Comparison of ENCODE assay signal across 24 cellular contexts in genomic region chr19:56092685-56093631, GRCh38. TPM values are rescaled to one million over a fixed set of nuclear protein-coding genes. Genes with fewer than 3 reads are reported as not detected.
A peak's percentile ranks its signal among the peaks of the same experiment; 100 is the strongest.
DNase-seq lines count a peak whose midpoint lies in the region; ATAC-seq, FAIRE-seq and TF ChIP-seq lines count a peak whose summit lies in the region.
"Had no signal": no experiment of that assay in that cellular context is flagged by ENCODE, and none has a peak within 500 bp of the region (broad histone marks: within the 10 kb centered on the region; RNA-seq: fewer than 3 reads in every experiment).

No MANE protein-coding gene starts in this region.

- TF ChIP-seq RAD21 in GM12878 (IDR thresholded peaks at IDR 0.05; ENCODE audit: insufficient read depth, low read depth, low read length) = no peak

- no peaks in the 10 kb centered on the region; the same call in 1 of the 2 replicates for H3K79me2 ChIP-seq in GM12878 (ENCODE audit: control insufficient read depth, insufficient read depth, low read length)

- DNase-seq in CD4-positive, alpha-beta memory T cell = no peak
- DNase-seq in GM12878 (ENCODE audit: low read depth, low spot score) (no peak), kidney (peak; percentile 18), NCI-H345 treated with DMSO at 0.1 percent for 48 hours (lab: John Stamatoyannopoulos, UW; ENCODE audit: unreplicated experiment) (no peak), HCEC 1CT (no peak), NCI-H2196 treated with DMSO at 0.1 percent for 48 hours (lab: John Stamatoyannopoulos, UW; ENCODE audit: unreplicated experiment) (no peak)
- DNase-seq: activated CD4-positive, alpha-beta T cell treated with anti-CD3 and anti-CD28 coated beads for 48 hours; activated naive CD4-positive, alpha-beta T cell treated with anti-CD3 and anti-CD28 coated beads, Interleukin-2, amount 50 U/mL, for 16 hours; anterior cingulate cortex; C1 segment of cervical spinal cord; caudate nucleus; DMS 273 treated with DMSO at 0.1 percent for 48 hours; islet precursor cell; SK-N-SH; stomach; T-helper 2 cell had no signal

- no peak for ATAC-seq in GM12878
- no peak for ATAC-seq in GM21526 (IDR thresholded peaks at IDR 0.05; ENCODE audit: low FRiP score, unreplicated experiment)
- ATAC-seq: sciatic nerve had no signal

- H3K4me2 ChIP-seq in GM12878 (ENCODE audit: control insufficient read depth, insufficient read depth) = no peak overlapping the region
- H3K4me2 ChIP-seq: SK-N-SH had no signal

- no peaks in the 10 kb centered on the region for H3K36me3 ChIP-seq in CD4-positive, alpha-beta memory T cell (ENCODE audit: insufficient read depth, low read length)
- peaks cover 8 to 43% of the 10 kb centered on the region in 2 experiments; a peak in 2 of 3 replicates for H3K36me3 ChIP-seq in HEK293 (ENCODE audit: control insufficient read depth in 2 of 2, insufficient read depth in 1 of 2, low read length in 2 of 2)
- peaks cover 10 to 17% of the 10 kb centered on the region in 2 experiments; a peak in 3 of 4 replicates for H3K36me3 ChIP-seq in GM12878 (ENCODE audit: control insufficient read depth in 2 of 2, insufficient read depth in 2 of 2, low read length in 1 of 2)
- H3K36me3 ChIP-seq in kidney (ENCODE audit: control insufficient read depth in 1 of 2, insufficient read depth in 2 of 2, low read length in 2 of 2) = peaks cover 4 to 6% of the 10 kb centered on the region in 2 donors

- no peaks in the 10 kb centered on the region for H4K20me1 ChIP-seq in GM12878 (ENCODE audit: control insufficient read depth, insufficient read depth)

- peaks cover 37 to 39% of the 10 kb centered on the region in 2 donors for H3K36me3 Mint-ChIP-seq in CD4-positive, alpha-beta memory T cell

- 96% methylated on average over 32 of the region's 32 CpGs for WGBS in GM12878 (ENCODE audit: insufficient coverage, insufficient replicate concordance, low lambda C conversion rate, missing lambda C conversion rate)

- H3K27ac ChIP-seq in CD4-positive, alpha-beta memory T cell (ENCODE audit: low read depth, low read length) = no peak overlapping the region
- H3K27ac ChIP-seq in HEK293 (ENCODE audit: extremely low read depth, low read depth, low read length) (no peak overlapping the region), GM12878 (ENCODE audit: control insufficient read depth, insufficient read depth) (no peak overlapping the region), kidney (ENCODE audit: low read depth in 2 of 2, low read length in 2 of 2) (no peak overlapping the region)
- H3K27ac ChIP-seq: stomach had no signal

- intact Hi-C loops in CD4-positive, alpha-beta memory T cell (cut with micrococcal nuclease) = no loop called here
- intact Hi-C loops in GM12878 (cut with micrococcal nuclease; ENCODE audit: unreplicated experiment) = no loop called here
- intact Hi-C loops in kidney (cut with DNase I) = loop anchor here (10.0 kb wide), 1 partner anchor 242 kb away; no protein-coding TSS in a partner anchor

- SMC1A ChIA-PET in GM12878 (lab: Charles Lee; ENCODE audit: uncharacterized antibody, unreplicated experiment) = no interaction called here

- no peak overlapping the region for H3K4me3 ChIP-seq in CD4-positive, alpha-beta memory T cell (ENCODE audit: low read length in 2 of 2)
- no peak overlapping the region for H3K4me3 ChIP-seq in HEK293 (ENCODE audit: low read depth, low read length)
- no peak overlapping the region for H3K4me3 ChIP-seq in GM12878
- no peak overlapping the region for H3K4me3 ChIP-seq in kidney (ENCODE audit: low read length in 2 of 2)
- H3K4me3 ChIP-seq: lung, stomach, tibial nerve had no signal

- H3K9me3 Mint-ChIP-seq in CD4-positive, alpha-beta memory T cell = no peaks in the 10 kb centered on the region
- H3K9me3 Mint-ChIP-seq: activated T-helper 1 cell treated with anti-CD3 and anti-CD28 coated beads, Interleukin-12 subunit alpha, Interleukin-12 subunit beta, Interleukin-2, Interleukin-4 antibody, amounts not matched to agents 30 ng/mL and 10 ng/mL and 1 ng/mL, durations not matched to agents 14 hours and 24 hours and 36 hours had no signal

- H3K4me3 Mint-ChIP-seq in CD4-positive, alpha-beta memory T cell = no peak overlapping the region
- H3K4me3 Mint-ChIP-seq: activated T-helper 1 cell treated with anti-CD3 and anti-CD28 coated beads, Interleukin-12 subunit alpha, Interleukin-12 subunit beta, Interleukin-2, Interleukin-4 antibody, amounts not matched to agents 30 ng/mL and 10 ng/mL and 1 ng/mL, durations not matched to agents 14 hours and 24 hours and 36 hours had no signal

- H2AFZ ChIP-seq in GM12878 (ENCODE audit: control insufficient read depth, low read depth, low read length) = no peak overlapping the region

- CTCF ChIA-PET in CD4-positive, alpha-beta memory T cell (lab: Charles Lee; ENCODE audit: partially characterized antibody) = no interaction called here
- CTCF ChIA-PET in HEK293 (lab: Yijun Ruan, JAX) = no interaction called here
- CTCF ChIA-PET in GM12878 (lab: Yijun Ruan, JAX) = no interaction called here

- H3K9ac ChIP-seq in GM12878 (ENCODE audit: control insufficient read depth, insufficient read depth, low read length) (no peak overlapping the region), kidney (ENCODE audit: low read length in 2 of 2) (no peak overlapping the region)
- H3K9ac ChIP-seq: SK-N-SH had no signal

- RAD21 ChIA-PET in GM12878 (lab: Charles Lee; ENCODE audit: unreplicated experiment) = no interaction called here

- H3K4me1 Mint-ChIP-seq in CD4-positive, alpha-beta memory T cell = peaks cover 3 to 20% (median 16%) of the 10 kb centered on the region in 4 donors

- H3K27me3 ChIP-seq in CD4-positive, alpha-beta memory T cell (ENCODE audit: insufficient read depth, low read length) = no peaks in the 10 kb centered on the region
- no peaks in the 10 kb centered on the region for H3K27me3 ChIP-seq in GM12878 (replicated peaks in 1 of 2; ENCODE audit: control insufficient read depth in 2 of 2, insufficient read depth in 2 of 2, low read length in 1 of 2)
- H3K27me3 ChIP-seq: stomach, tibial nerve had no signal

- H3K27me3 Mint-ChIP-seq in CD4-positive, alpha-beta memory T cell = no peaks in the 10 kb centered on the region

- 0 out of 2 replicates have a peak, but pooled peaks have one; percentile 30 for TF ChIP-seq POLR2A in GM12878 (IDR thresholded peaks at IDR 0.05; ENCODE audit: low read depth, low read length)

- TF ChIP-seq CTCF in HEK293 (tag by site-specific recombination; IDR thresholded peaks at IDR 0.05) (no peak), GM12878 (IDR thresholded peaks at IDR 0.05 in 2 of 3, conservative IDR thresholded peaks at IDR 0.05 in 1 of 3; ENCODE audit: control insufficient read depth in 2 of 3, extremely low read depth in 1 of 3, insufficient read depth in 1 of 3, low read depth in 3 of 3, low read length in 3 of 3) (no peak), kidney (IDR thresholded peaks at IDR 0.05; ENCODE audit: borderline replicate concordance, extremely low read depth, insufficient read depth) (no peak)

- FAIRE-seq in GM12878 (lab: Jason Lieb, UNC) = no peak
- FAIRE-seq in kidney (lab: Jason Lieb, UNC) = no peak
- FAIRE-seq: GM18507, RCC 7860 had no signal

- no peaks in the 10 kb centered on the region for H3K9me3 ChIP-seq in CD4-positive, alpha-beta memory T cell (ENCODE audit: control insufficient read depth in 1 of 2, low read length in 2 of 2)
- H3K9me3 ChIP-seq in HEK293 (ENCODE audit: control insufficient read depth, insufficient read depth, low read depth, low read length) = no peaks in the 10 kb centered on the region
- peaks cover 11% of the 10 kb centered on the region; the same call in 2 of the 3 replicates for H3K9me3 ChIP-seq in GM12878 (replicated peaks; ENCODE audit: control insufficient read depth, insufficient read depth, low read length)
- no peaks in the 10 kb centered on the region for H3K9me3 ChIP-seq in kidney (ENCODE audit: control insufficient read depth in 1 of 2, low read length in 2 of 2)
- H3K9me3 ChIP-seq: SK-N-SH, stomach, tibial nerve had no signal

- in situ Hi-C loops in GM12878 (cut with MboI) = no loop called here

- H3K4me1 ChIP-seq in CD4-positive, alpha-beta memory T cell (ENCODE audit: insufficient read depth, low read length) = peaks cover 5% of the 10 kb centered on the region
- peaks cover 5% of the 10 kb centered on the region for H3K4me1 ChIP-seq in HEK293 (ENCODE audit: control insufficient read depth, insufficient read depth, low read length)
- H3K4me1 ChIP-seq in GM12878 (ENCODE audit: control insufficient read depth, insufficient read depth, low read length) = no peaks in the 10 kb centered on the region
- H3K4me1 ChIP-seq in kidney (ENCODE audit: control insufficient read depth in 1 of 2, insufficient read depth in 1 of 2, low read depth in 1 of 2, low read length in 2 of 2) = no peaks in the 10 kb centered on the region

- POLR2A ChIA-PET in CD4-positive, alpha-beta memory T cell (lab: Charles Lee; ENCODE audit: partially characterized antibody) = no interaction called here
- POLR2A ChIA-PET in HEK293 (lab: Yijun Ruan, JAX) = no interaction called here
- POLR2A ChIA-PET in GM12878 (lab: Charles Lee) = no interaction called here

- no peak for TF ChIP-seq EP300 in GM12878 (IDR thresholded peaks at IDR 0.05; ENCODE audit: borderline replicate concordance in 1 of 2, control insufficient read depth in 1 of 2, low read depth in 2 of 2, low read length in 2 of 2)

- peak overlapping the region in 4 of 7 donors; percentile 1 to 48 (median 38) for H3K27ac Mint-ChIP-seq in CD4-positive, alpha-beta memory T cell
- H3K27ac Mint-ChIP-seq: activated T-helper 1 cell treated with anti-CD3 and anti-CD28 coated beads, Interleukin-12 subunit alpha, Interleukin-12 subunit beta, Interleukin-2, Interleukin-4 antibody, amounts not matched to agents 30 ng/mL and 10 ng/mL and 1 ng/mL, durations not matched to agents 14 hours and 24 hours and 36 hours had no signal

- BruUV-seq in GM12878 (replicated peaks; lab: Mats Ljungman, UMichigan) = no TSS peak

RNA-seq across cellular contexts. Expression of gene ZNF787, which starts 28.1 kb away (rescaled TPM):
- total RNA-seq in CD4-positive, alpha-beta memory T cell = 10 to 100 TPM; 29.6 to 34.1 TPM
- polyA plus RNA-seq in CD4-positive, alpha-beta memory T cell = 1 to 10 TPM in 1 of 2 donors, under 1 TPM in 1; 0.67 to 3.1 TPM
- 18.7 and 27.6 TPM in 2 replicates for total RNA-seq in GM12878 (2013; cell fraction: nucleolus; rRNA removed)
- total RNA-seq in GM12878 (2014; rRNA removed) (20.3 and 25.6 TPM in 2 replicates), GM12878 (2014; rRNA removed; fragmentation: Illumina TruSeq; extraction: Trizol) (6.2 and 7.8 TPM in 2 replicates), GM12878 (2021) (36.7 and 39.9 TPM in 2 replicates), kidney (31.9 TPM)
- 14.9 TPM for polyA plus RNA-seq in GM12878 (2011; ENCODE audit: low read depth)
- polyA plus RNA-seq in GM12878 (2011; rRNA removed) (2.4 and 5.4 TPM in 2 replicates), GM12878 (2014; fragmentation: Illumina TruSeq; extraction: Trizol) (0.59 and 2.9 TPM in 2 replicates), GM12878 (2014; fragmentation: Nextera tagmentation; extraction: Ambion mirVana) (under 1 TPM; 0.23 to 0.42 TPM), GM12878 (2014; rRNA removed) (27.0 and 36.3 TPM in 2 replicates), GM12878 (2016; fragmentation: Nextera tagmentation; extraction: Ambion mirVana) (1 to 10 TPM; 2.1 to 2.4 TPM), kidney (ENCODE audit: insufficient read depth, low read depth, low replicate concordance) (23.0 TPM)
- polyA plus RNA-seq in GM12878 (2011; cell fraction: cytosol; rRNA removed) = 5.6 and 17.2 TPM in 2 replicates
- 15.5 and 21.2 TPM in 2 replicates for polyA plus RNA-seq in GM12878 (2011; cell fraction: nucleus; rRNA removed)
- 19.2 and 23.8 TPM in 2 replicates for polyA plus RNA-seq in GM12878 (2012)
- 2.2 and 9.7 TPM in 2 replicates for polyA minus RNA-seq in GM12878 (2011; rRNA and poly(A)+ RNA removed)
- 10.3 and 12.4 TPM in 2 replicates for polyA minus RNA-seq in GM12878 (2011; cell fraction: cytosol; rRNA and poly(A)+ RNA removed)
- polyA minus RNA-seq in GM12878 (2011; cell fraction: nucleus; rRNA and poly(A)+ RNA removed) = 4.6 and 8.6 TPM in 2 replicates

RNA-seq across cellular contexts. Expression of gene ZNF444, which starts 48.1 kb away (rescaled TPM):
- total RNA-seq in CD4-positive, alpha-beta memory T cell = 10 to 100 TPM; 33.2 to 42.8 TPM
- polyA plus RNA-seq in CD4-positive, alpha-beta memory T cell = 10 to 100 TPM in 1 of 2 donors, 1 to 10 TPM in 1; 6.2 to 20.8 TPM
- total RNA-seq in GM12878 (2013; cell fraction: nucleolus; rRNA removed) = 28.2 and 28.8 TPM in 2 replicates
- total RNA-seq in GM12878 (2014; rRNA removed) (15.0 and 17.5 TPM in 2 replicates), GM12878 (2014; rRNA removed; fragmentation: Illumina TruSeq; extraction: Trizol) (2.8 and 3.7 TPM in 2 replicates), GM12878 (2021) (28.2 and 29.1 TPM in 2 replicates), kidney (28.4 TPM)
- 5.4 TPM for polyA plus RNA-seq in GM12878 (2011; ENCODE audit: low read depth)
- polyA plus RNA-seq in GM12878 (2011; rRNA removed) (5.3 and 10.8 TPM in 2 replicates), GM12878 (2014; fragmentation: Illumina TruSeq; extraction: Trizol) (4.6 and 6.1 TPM in 2 replicates), GM12878 (2014; fragmentation: Nextera tagmentation; extraction: Ambion mirVana) (under 1 TPM; 0.45 to 0.99 TPM), GM12878 (2014; rRNA removed) (19.3 and 24.4 TPM in 2 replicates), GM12878 (2016; fragmentation: Nextera tagmentation; extraction: Ambion mirVana) (10 to 100 TPM; 12.5 to 14.5 TPM), kidney (ENCODE audit: insufficient read depth, low read depth, low replicate concordance) (39.6 TPM)
- 14.4 and 19.5 TPM in 2 replicates for polyA plus RNA-seq in GM12878 (2011; cell fraction: cytosol; rRNA removed)
- polyA plus RNA-seq in GM12878 (2011; cell fraction: nucleus; rRNA removed) = 18.8 and 27.5 TPM in 2 replicates
- polyA plus RNA-seq in GM12878 (2012) = 18.9 and 21.3 TPM in 2 replicates
- 3.4 and 5.6 TPM in 2 replicates for polyA minus RNA-seq in GM12878 (2011; rRNA and poly(A)+ RNA removed)
- polyA minus RNA-seq in GM12878 (2011; cell fraction: cytosol; rRNA and poly(A)+ RNA removed) = 5.6 and 9.0 TPM in 2 replicates
- 1.6 and 6.8 TPM in 2 replicates for polyA minus RNA-seq in GM12878 (2011; cell fraction: nucleus; rRNA and poly(A)+ RNA removed)
